16 cellular contexts compared by ENCODE assay signal in the genomic region with DNA sequence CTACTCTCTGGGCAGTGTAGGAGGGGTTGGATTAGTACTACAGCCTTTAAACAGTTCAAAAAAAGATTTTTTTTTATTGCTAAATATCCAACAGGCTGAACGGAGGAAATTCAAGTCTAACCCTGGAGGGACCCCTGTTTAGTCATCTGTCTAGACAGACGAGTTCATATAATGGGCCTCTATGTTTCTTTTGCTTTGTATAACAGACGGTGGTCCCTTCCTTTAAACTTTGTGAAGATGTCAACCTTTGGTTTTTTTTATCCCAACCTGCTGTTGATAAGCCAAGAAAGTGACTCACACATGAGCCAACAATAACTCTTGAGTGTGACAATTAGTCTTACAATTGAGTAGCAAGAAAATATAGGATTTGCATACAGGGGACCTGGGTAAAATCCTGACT. TPM values are rescaled to one million over a fixed set of nuclear protein-coding genes. Genes with fewer than 3 reads are reported as not detected.
DNase-seq lines count a peak whose midpoint lies in the region; ATAC-seq, FAIRE-seq and TF ChIP-seq lines count a peak whose summit lies in the region.
"Had no signal": no experiment of that assay in that cellular context is flagged by ENCODE, and none has a peak within 500 bp of the region (broad histone marks: within the 10 kb centered on the region; RNA-seq: fewer than 3 reads in every experiment).

No MANE protein-coding gene starts in this region.

- TF ChIP-seq POLR2A in esophagus muscularis mucosa (IDR thresholded peaks at IDR 0.05; ENCODE audit: low read depth) (no peak), H54 (IDR thresholded peaks at IDR 0.05; ENCODE audit: low read depth, low read length) (no peak)

- H3K4me1 ChIP-seq in esophagus muscularis mucosa: peaks cover 39 to 71% (median 54%) of the 10 kb centered on the region in 4 donors
- H3K4me1 ChIP-seq: neural progenitor cell had no signal

- H3K4me1 Mint-ChIP-seq in osteocyte (ENCODE audit: unreplicated experiment): peaks cover 84% of the 10 kb centered on the region

- no peaks in the 10 kb centered on the region for H3K9me3 ChIP-seq in esophagus muscularis mucosa

- no peaks in the 10 kb centered on the region for H3K27me3 ChIP-seq in esophagus muscularis mucosa
- H3K27me3 ChIP-seq: neural progenitor cell had no signal

- no peaks in the 10 kb centered on the region for H3K9me3 Mint-ChIP-seq in osteocyte (ENCODE audit: unreplicated experiment)
- H3K9me3 Mint-ChIP-seq: activated CD4-positive, alpha-beta memory T cell treated with anti-CD3 and anti-CD28 coated beads for 36 hours; activated naive CD4-positive, alpha-beta T cell treated with anti-CD3 and anti-CD28 coated beads, Interleukin-2, amount 50 U/mL, for 24 hours; effector memory CD8-positive, alpha-beta T cell; T-cell had no signal

- no peak overlapping the region for H3K4me3 ChIP-seq in esophagus muscularis mucosa
- H3K4me3 ChIP-seq: neural progenitor cell had no signal

- ATAC-seq in HG02840 (IDR thresholded peaks at IDR 0.05; ENCODE audit: low FRiP score, unreplicated experiment) (no peak), GM19395 (IDR thresholded peaks at IDR 0.05; ENCODE audit: unreplicated experiment) (no peak)
- ATAC-seq: effector memory CD8-positive, alpha-beta T cell; T-cell had no signal

- H3K4me3 Mint-ChIP-seq in osteocyte (ENCODE audit: unreplicated experiment): no peak overlapping the region
- H3K4me3 Mint-ChIP-seq: activated CD4-positive, alpha-beta memory T cell treated with anti-CD3 and anti-CD28 coated beads for 36 hours; activated naive CD4-positive, alpha-beta T cell treated with anti-CD3 and anti-CD28 coated beads, Interleukin-2, amount 50 U/mL, for 24 hours; effector memory CD8-positive, alpha-beta T cell; neural progenitor cell; T-cell had no signal

- no peaks in the 10 kb centered on the region for H3K36me3 ChIP-seq in esophagus muscularis mucosa
- H3K36me3 ChIP-seq: neural progenitor cell had no signal

- no peak for TF ChIP-seq CTCF in esophagus muscularis mucosa (IDR thresholded peaks at IDR 0.05)
- TF ChIP-seq CTCF in osteocyte (IDR thresholded peaks at IDR 0.05): no peak

- H3K27ac Mint-ChIP-seq in osteocyte (ENCODE audit: unreplicated experiment): peak overlapping the region; percentile 84
- H3K27ac Mint-ChIP-seq: activated CD4-positive, alpha-beta memory T cell treated with anti-CD3 and anti-CD28 coated beads for 36 hours; activated naive CD4-positive, alpha-beta T cell treated with anti-CD3 and anti-CD28 coated beads, Interleukin-2, amount 50 U/mL, for 24 hours; effector memory CD8-positive, alpha-beta T cell; neural progenitor cell; T-cell had no signal

- no peak for FAIRE-seq in H54 (lab: Jason Lieb, UNC)

- no peaks in the 10 kb centered on the region for H3K27me3 Mint-ChIP-seq in osteocyte (ENCODE audit: unreplicated experiment)

- intact Hi-C loops in esophagus muscularis mucosa (cut with DNase I): no loop called here

- DNase-seq in DMS 273 (lab: John Stamatoyannopoulos, UW; ENCODE audit: unreplicated experiment) (peak; percentile 81), RKO (ENCODE audit: low spot score) (peak; percentile 12), esophagus muscularis mucosa (ENCODE audit: extremely low spot score) (no peak), osteocyte (ENCODE audit: extremely low spot score, unreplicated experiment) (no peak), NOMO-1 treated with DMSO at 0.1 percent for 48 hours (lab: John Stamatoyannopoulos, UW; ENCODE audit: unreplicated experiment) (no peak), H54 (ENCODE audit: insufficient read length, low spot score) (no peak)
- DNase-seq: activated CD4-positive, alpha-beta memory T cell treated with anti-CD3 and anti-CD28 coated beads for 36 hours; effector memory CD8-positive, alpha-beta T cell; MM.1S; NCI-H524; stimulated activated CD4-positive, alpha-beta T cell treated with anti-CD3 and anti-CD28 coated beads, Interleukin-4, amount 100 ng/mL, for 1 hour; T-cell had no signal

- H3K27ac ChIP-seq in esophagus muscularis mucosa (replicated peaks in 1 of 4): peak overlapping the region; percentile 28 to 53 (median 42)
- H3K27ac ChIP-seq: neural progenitor cell had no signal

- TF ChIP-seq EP300 in esophagus muscularis mucosa (IDR thresholded peaks at IDR 0.05): no peak

- peaks cover 9% of the 10 kb centered on the region for H3K36me3 Mint-ChIP-seq in osteocyte (ENCODE audit: unreplicated experiment)
- H3K36me3 Mint-ChIP-seq: activated CD4-positive, alpha-beta memory T cell treated with anti-CD3 and anti-CD28 coated beads for 36 hours; activated naive CD4-positive, alpha-beta T cell treated with anti-CD3 and anti-CD28 coated beads, Interleukin-2, amount 50 U/mL, for 24 hours; neural progenitor cell; T-cell had no signal

- 38% methylated on average over 3 of the region's 3 CpGs for WGBS in esophagus muscularis mucosa

RNA-seq across cellular contexts. Expression of a gene that starts 29.8 kb away (rescaled TPM):
- total RNA-seq in esophagus muscularis mucosa: 10 to 100 TPM in 1 of 4 donors, 1 to 10 TPM in 3; 5.3 to 12.6 (median 6.1) TPM
- total RNA-seq in osteocyte: 175 and 184 TPM in 2 replicates
- total RNA-seq: activated CD4-positive, alpha-beta memory T cell treated with anti-CD3 and anti-CD28 coated beads for 36 hours had no signal

Comparison
In these comparisons a context has a peak if more than half of its experiments do, and no peak if none do; other contexts are left out.
1. DNase-seq: peak in DMS 273 (single experiment) and RKO (single experiment); none in esophagus muscularis mucosa (single experiment), osteocyte (single experiment), NOMO-1 treated with DMSO at 0.1 percent for 48 hours (single experiment) and H54 (single experiment).
2. RNA of a gene that starts 29.8 kb away (total RNA-seq): 175 to 184 TPM in osteocyte; 5.3 to 12.6 TPM in esophagus muscularis mucosa; every median in the first group is over 10 times any median in the second.